11 cellular contexts compared by ENCODE assay signal in genomic region chr15:80710635-80711553, GRCh38. TPM values are rescaled to one million over a fixed set of nuclear protein-coding genes. Genes with fewer than 3 reads are reported as not detected.
DNase-seq lines count a peak whose midpoint lies in the region; ATAC-seq and TF ChIP-seq lines count a peak whose summit lies in the region.
"Had no signal": no experiment of that assay in that cellular context is flagged by ENCODE, and none has a peak within 500 bp of the region (broad histone marks: within the 10 kb centered on the region; RNA-seq: fewer than 3 reads in every experiment).

No MANE protein-coding gene starts in this region.

- H3K36me3 Mint-ChIP-seq in activated T-cell treated with anti-CD3 and anti-CD28 coated beads, Interleukin-2, amount 50 U/mL, for 4 hours (ENCODE audit: insufficient read depth): no peaks in the 10 kb centered on the region
- H3K36me3 Mint-ChIP-seq in nephron progenitor cell (ENCODE audit: low read depth): peaks cover 4% of the 10 kb centered on the region

- no peaks in the 10 kb centered on the region for H3K27me3 ChIP-seq in vagina

- DNase-seq in GM12865 (ENCODE audit: low read depth) (peak; percentile 52), nephron progenitor cell (no peak), activated gamma-delta T cell treated with Interleukin-2 at 50 U/mL for 16 hours (no peak), vagina (ENCODE audit: extremely low spot score in 2 of 2) (no peak)
- no peak for DNase-seq in activated T-cell treated with anti-CD3 and anti-CD28 coated beads, Interleukin-2, amount 50 U/mL, for 4 hours
- no peak for DNase-seq in effector CD8-positive, alpha-beta T cell (lab: John Stamatoyannopoulos, UW)
- DNase-seq: DND-41, NCI-H1105, RPMI8226 had no signal

- H3K9me3 Mint-ChIP-seq in activated T-cell treated with anti-CD3 and anti-CD28 coated beads, Interleukin-2, amount 50 U/mL, for 4 hours: no peaks in the 10 kb centered on the region
- H3K9me3 Mint-ChIP-seq in nephron progenitor cell: no peaks in the 10 kb centered on the region

- H3K9me3 ChIP-seq in vagina: no peaks in the 10 kb centered on the region

- H3K4me3 Mint-ChIP-seq in activated T-cell treated with anti-CD3 and anti-CD28 coated beads, Interleukin-2, amount 50 U/mL, for 4 hours: no peak overlapping the region
- no peak overlapping the region for H3K4me3 Mint-ChIP-seq in nephron progenitor cell

- intact Hi-C loops in vagina (cut with DNase I): no loop called here

- peak overlapping the region; percentile 60 for H3K27ac Mint-ChIP-seq in nephron progenitor cell

- H3K27me3 Mint-ChIP-seq in activated T-cell treated with anti-CD3 and anti-CD28 coated beads, Interleukin-2, amount 50 U/mL, for 4 hours (ENCODE audit: low read depth): no peaks in the 10 kb centered on the region
- H3K27me3 Mint-ChIP-seq in nephron progenitor cell (ENCODE audit: low read depth, poor library complexity): no peaks in the 10 kb centered on the region

- H3K4me1 ChIP-seq in vagina: peaks cover 8% of the 10 kb centered on the region

- TF ChIP-seq CTCF in GM12865 (IDR thresholded peaks at IDR 0.05; ENCODE audit: insufficient read depth, low read depth, low read length, missing control alignments) (no peak), nephron progenitor cell (IDR thresholded peaks at IDR 0.05) (no peak), vagina (IDR thresholded peaks at IDR 0.05) (no peak)

- H3K4me1 Mint-ChIP-seq in activated T-cell treated with anti-CD3 and anti-CD28 coated beads, Interleukin-2, amount 50 U/mL, for 4 hours (ENCODE audit: low read depth): no peaks in the 10 kb centered on the region
- peaks cover 39% of the 10 kb centered on the region for H3K4me1 Mint-ChIP-seq in nephron progenitor cell

- H3K4me3 ChIP-seq in GM12865 (ENCODE audit: low read depth, low read length): no peak overlapping the region
- H3K4me3 ChIP-seq in vagina: no peak overlapping the region

- H3K27ac ChIP-seq in vagina: no peak overlapping the region

- H3K36me3 ChIP-seq in vagina: no peaks in the 10 kb centered on the region

- TF ChIP-seq POLR2A in vagina (IDR thresholded peaks at IDR 0.05): no peak

- ATAC-seq in HG02798 (IDR thresholded peaks at IDR 0.05; ENCODE audit: poor library complexity, unreplicated experiment) (peak; percentile 87), GM18909 (IDR thresholded peaks at IDR 0.05; ENCODE audit: poor library complexity, unreplicated experiment) (no peak)
- peak; percentile 84 to 89 for ATAC-seq in activated T-cell treated with anti-CD3 and anti-CD28 coated beads, Interleukin-2, amount 50 U/mL, for 4 hours

RNA-seq across cellular contexts. Expression of gene ABHD17C, which starts 15.8 kb away (rescaled TPM):
- total RNA-seq in activated T-cell treated with anti-CD3 and anti-CD28 coated beads, Interleukin-2, amount 50 U/mL, for 4 hours: 1 to 10 TPM; 5.3 to 7.2 (median 5.8) TPM
- 12.5 TPM for total RNA-seq in vagina
